In the genomic region with DNA sequence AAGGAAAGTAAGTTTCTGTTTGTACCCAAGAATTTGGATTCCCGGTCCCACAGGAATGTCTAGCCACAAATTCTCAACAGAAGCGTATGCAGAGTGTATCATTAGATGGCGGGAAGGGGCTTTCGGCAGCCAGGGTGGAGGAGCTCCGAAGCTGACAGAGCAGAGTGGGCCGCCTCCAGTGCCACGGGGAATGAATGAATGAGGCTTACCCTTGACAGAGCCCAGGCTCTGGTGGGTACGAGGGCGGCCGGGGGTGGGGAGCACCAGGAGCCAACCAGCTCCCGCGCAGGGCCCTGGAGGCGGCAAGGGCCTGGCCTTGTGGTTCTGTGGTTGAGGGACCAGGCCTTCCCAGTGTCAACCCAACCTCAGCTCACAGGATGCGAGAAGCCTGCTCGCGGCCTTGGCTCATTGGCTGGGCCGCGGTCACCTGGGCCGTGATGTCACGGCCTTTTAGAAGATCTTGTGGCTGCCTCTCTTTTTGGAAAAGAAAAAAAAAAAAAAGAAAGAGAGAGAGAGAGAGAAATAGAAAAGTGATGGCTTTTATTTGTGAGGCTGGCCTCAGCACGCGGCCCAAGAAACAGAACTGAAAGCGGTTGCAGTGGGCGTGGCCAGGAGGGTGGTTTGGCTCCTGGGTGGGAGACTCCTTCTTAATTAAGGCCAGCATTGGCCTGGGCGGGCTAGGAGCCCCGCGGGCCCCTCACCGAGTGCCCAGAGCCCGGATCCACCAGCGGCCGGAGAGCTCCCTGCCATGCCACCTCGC, we compare ENCODE assay signal across 8 cellular contexts. TPM values are rescaled to one million over a fixed set of nuclear protein-coding genes. Genes with fewer than 3 reads are reported as not detected.
A peak's percentile ranks its signal among the peaks of the same experiment; 100 is the strongest.
DNase-seq lines count a peak whose midpoint lies in the region; ATAC-seq and TF ChIP-seq lines count a peak whose summit lies in the region.

No MANE protein-coding gene starts in this region.

- POLR2A ChIA-PET in AG04449 (lab: Yijun Ruan, JAX) = no interaction called here
- POLR2A ChIA-PET in activated CD4-positive, alpha-beta T cell treated with anti-CD3 and anti-CD28 coated beads, Interleukin-2, amount 10 ng/mL, durations not matched to agents 7 days and 5 days (lab: Charles Lee) = interaction anchor here (0.6 to 1.7 kb wide), 5 partner anchors 9 to 57 kb away, joined by 3 to 12 read pairs (median 4); no protein-coding TSS in a partner anchor

- peak overlapping the region; percentile 92 for H3K27ac Mint-ChIP-seq in activated CD4-positive, alpha-beta T cell treated with anti-CD3 and anti-CD28 coated beads, Interleukin-2, amount 10 ng/mL, durations not matched to agents 7 days and 5 days

- H3K4me1 Mint-ChIP-seq in activated CD4-positive, alpha-beta T cell treated with anti-CD3 and anti-CD28 coated beads, Interleukin-2, amount 10 ng/mL, durations not matched to agents 7 days and 5 days = peaks cover 65% of the 10 kb centered on the region

- CTCF ChIA-PET in AG04449 (lab: Yijun Ruan, JAX) = interaction anchor here (0.7 to 3.1 kb wide), 4 partner anchors 13 to 72 kb away, joined by 3 to 16 read pairs (median 4); no protein-coding TSS in a partner anchor
- CTCF ChIA-PET in activated CD4-positive, alpha-beta T cell treated with anti-CD3 and anti-CD28 coated beads, Interleukin-2, amount 10 ng/mL, durations not matched to agents 7 days and 5 days (lab: Charles Lee) = interaction anchor here (0.6 to 3.6 kb wide), 9 partner anchors 10 to 137 kb away, joined by 3 to 27 read pairs (median 4); no protein-coding TSS in a partner anchor

- peak overlapping the region; percentile 92 for H3K4me3 Mint-ChIP-seq in activated CD4-positive, alpha-beta T cell treated with anti-CD3 and anti-CD28 coated beads, Interleukin-2, amount 10 ng/mL, durations not matched to agents 7 days and 5 days

- no peaks in the 10 kb centered on the region for H3K9me3 Mint-ChIP-seq in activated CD4-positive, alpha-beta T cell treated with anti-CD3 and anti-CD28 coated beads, Interleukin-2, amount 10 ng/mL, durations not matched to agents 7 days and 5 days

- no peaks in the 10 kb centered on the region for H3K27me3 Mint-ChIP-seq in activated CD4-positive, alpha-beta T cell treated with anti-CD3 and anti-CD28 coated beads, Interleukin-2, amount 10 ng/mL, durations not matched to agents 7 days and 5 days

- no peak for TF ChIP-seq CTCF in AG04449 (IDR thresholded peaks at IDR 0.05; ENCODE audit: insufficient read depth, low read length, missing control alignments)

- ATAC-seq in GM19395 (IDR thresholded peaks at IDR 0.05; ENCODE audit: unreplicated experiment) (peak; percentile 87), HG03457 (IDR thresholded peaks at IDR 0.05; ENCODE audit: unreplicated experiment) (peak; percentile 81), esophagus mucosa (peak; percentile 62)

- peak overlapping the region; percentile 20 for H3K4me3 ChIP-seq in AG04449 (ENCODE audit: low read depth, low read length)

- DNase-seq in AG04449 (ENCODE audit: low read depth, low spot score) = peak; percentile 50
- DNase-seq in activated CD4-positive, alpha-beta T cell treated with anti-CD3 and anti-CD28 coated beads, Interleukin-2, amount 10 ng/mL, durations not matched to agents 7 days and 5 days = peak; percentile 98
- DNase-seq in stimulated activated CD8-positive, alpha-beta memory T cell treated with anti-CD3 and anti-CD28 coated beads, Interleukin-15, amount 100 ng/mL, for 24 hours (ENCODE audit: low read depth) = peak; percentile 69
- DNase-seq in LoVo (ENCODE audit: low spot score) = no peak
- no peak for DNase-seq in DMS 273 (lab: John Stamatoyannopoulos, UW; ENCODE audit: unreplicated experiment)

- peaks cover 39% of the 10 kb centered on the region for H3K36me3 Mint-ChIP-seq in activated CD4-positive, alpha-beta T cell treated with anti-CD3 and anti-CD28 coated beads, Interleukin-2, amount 10 ng/mL, durations not matched to agents 7 days and 5 days (ENCODE audit: low read depth)

RNA-seq across cellular contexts. Expression of a gene that starts 34.9 kb away (rescaled TPM):
- 100 to 1,000 TPM; 108 to 125 TPM for total RNA-seq in activated CD4-positive, alpha-beta T cell treated with anti-CD3 and anti-CD28 coated beads, Interleukin-2, amount 10 ng/mL, durations not matched to agents 7 days and 5 days
- total RNA-seq in esophagus mucosa = 1.6 TPM

Comparison
In these comparisons a context has a peak if more than half of its experiments do, and no peak if none do; other contexts are left out.
1. DNase-seq: peak in AG04449 (single experiment), activated CD4-positive, alpha-beta T cell treated with anti-CD3 and anti-CD28 coated beads, Interleukin-2, amount 10 ng/mL, durations not matched to agents 7 days and 5 days (single experiment) and stimulated activated CD8-positive, alpha-beta memory T cell treated with anti-CD3 and anti-CD28 coated beads, Interleukin-15, amount 100 ng/mL, for 24 hours (single experiment); none in LoVo (single experiment) and DMS 273 (single experiment).
2. RNA of a gene that starts 34.9 kb away (total RNA-seq): 108 to 125 TPM in activated CD4-positive, alpha-beta T cell treated with anti-CD3 and anti-CD28 coated beads, Interleukin-2, amount 10 ng/mL, durations not matched to agents 7 days and 5 days; 1.6 TPM in esophagus mucosa (single experiment); every median in the first group is over 10 times any median in the second.
3. Peak in every context shown above with its lines, with median percentiles within 50 percentile points of each other: ATAC-seq.